In the genomic region with DNA sequence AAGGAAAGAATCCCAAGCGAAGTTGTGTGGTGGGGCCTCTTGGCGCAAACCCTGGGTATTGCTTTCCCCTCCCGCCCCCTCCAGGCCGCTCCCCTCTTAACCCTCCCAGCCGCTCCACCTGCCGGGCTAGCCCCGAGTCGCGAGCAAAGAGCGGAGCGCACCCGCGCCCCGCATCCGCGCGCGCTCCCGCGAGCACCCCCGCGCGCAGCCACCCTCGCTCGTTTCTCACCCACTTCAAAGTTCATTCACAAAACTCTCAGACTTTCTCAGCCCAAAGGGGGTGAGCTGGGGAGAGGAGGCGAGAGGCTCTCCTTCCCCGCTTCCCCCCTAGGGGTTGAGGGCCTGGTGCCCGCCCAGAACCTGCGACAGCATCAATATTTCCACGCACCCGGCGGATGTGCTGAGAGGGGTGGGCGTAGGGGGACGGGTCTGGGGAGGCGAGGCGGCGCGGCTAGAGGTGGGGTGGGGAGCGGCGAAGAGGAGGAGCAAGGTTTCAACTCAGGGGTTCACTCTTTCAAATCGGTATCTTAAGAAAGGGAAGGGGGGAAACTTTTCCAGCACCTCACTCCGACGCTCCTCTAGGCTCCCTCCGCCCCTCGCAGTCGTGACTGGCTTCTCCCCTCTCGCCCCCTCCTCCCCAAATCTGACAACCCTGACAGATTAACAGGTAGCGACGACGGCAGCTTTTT, we compare ENCODE assay signal across 8 cellular contexts. TPM values are rescaled to one million over a fixed set of nuclear protein-coding genes. Genes with fewer than 3 reads are reported as not detected.
DNase-seq lines count a peak whose midpoint lies in the region; ATAC-seq and TF ChIP-seq lines count a peak whose summit lies in the region.

No MANE protein-coding gene starts in this region.

- H3K9ac ChIP-seq in liver (ENCODE audit: low read depth in 1 of 2, low read length in 2 of 2) = peak overlapping the region; percentile 65 to 74

- peaks cover 4 to 32% (median 23%) of the 10 kb centered on the region in 4 donors for H3K4me1 ChIP-seq in liver (ENCODE audit: control insufficient read depth in 4 of 4, insufficient read depth in 4 of 4, low read length in 3 of 4)

- no peak for TF ChIP-seq CTCF in GM10266 (IDR thresholded peaks at IDR 0.05; ENCODE audit: control insufficient read depth, insufficient read depth, low read depth, missing control alignments)
- peak; percentile 30 for TF ChIP-seq CTCF in choroid plexus epithelial cell (conservative IDR thresholded peaks at IDR 0.05; ENCODE audit: low read depth, low read length)
- peak; percentile 15 for TF ChIP-seq CTCF in liver (IDR thresholded peaks at IDR 0.05; ENCODE audit: low read depth, low read length, missing input control)

- TF ChIP-seq RAD21 in liver (IDR thresholded peaks at IDR 0.05) = peak; percentile 19 to 48

- DNase-seq in GM10266 (ENCODE audit: extremely low spot score) = peak; percentile 67
- DNase-seq in NCI-H2171 treated with DMSO at 0.1 percent for 48 hours (lab: John Stamatoyannopoulos, UW) = peak; percentile 74
- DNase-seq in activated CD4-positive, alpha-beta T cell treated with anti-CD3 and anti-CD28 coated beads for 4 hours = peak; percentile 93 to 94
- DNase-seq in choroid plexus epithelial cell (ENCODE audit: low read depth) = no peak
- DNase-seq in stimulated activated CD4-positive, alpha-beta T cell treated with anti-CD3 and anti-CD28 coated beads, Interleukin-4, amount 100 ng/mL, for 1 hour = peak; percentile 72
- no peak for DNase-seq in ecto neural progenitor cell (ENCODE audit: low spot score)

- peak overlapping the region; percentile 97 to 99 for H3K27ac ChIP-seq in liver (ENCODE audit: low read depth in 1 of 2, low read length in 2 of 2)

- H3K9me3 ChIP-seq in liver (ENCODE audit: control insufficient read depth in 4 of 4, low read length in 3 of 4) = no peaks in the 10 kb centered on the region

- WGBS in liver = under 1% methylated on average over 50 of the region's 50 CpGs

- no peaks in the 10 kb centered on the region for H3K36me3 ChIP-seq in liver (ENCODE audit: control insufficient read depth in 4 of 4, insufficient read depth in 3 of 4, low read depth in 1 of 4, low read length in 3 of 4)

- no peak for ATAC-seq in GM18873 (IDR thresholded peaks at IDR 0.05; ENCODE audit: low FRiP score, unreplicated experiment)

- H3K27me3 ChIP-seq in liver (ENCODE audit: control insufficient read depth in 4 of 4, insufficient read depth in 4 of 4, low read length in 3 of 4) = no peaks in the 10 kb centered on the region

- H3K4me3 ChIP-seq in choroid plexus epithelial cell (ENCODE audit: low read depth, low read length) = peak overlapping the region; percentile 76
- H3K4me3 ChIP-seq in liver (ENCODE audit: low read depth in 1 of 3, low read length in 3 of 3) = peak overlapping the region; percentile 66 to 92 (median 84)

TF ChIP-seq in liver, 16 proteins besides CTCF, POLR2A, EP300 and RAD21:
- no peak for TF ChIP-seq TAF1 (conservative IDR thresholded peaks at IDR 0.05)
- no peak for TF ChIP-seq HNF4A (conservative IDR thresholded peaks at IDR 0.05)
- TF ChIP-seq FOXA1 (IDR thresholded peaks at IDR 0.05) = no peak
- peak; percentile 8 for TF ChIP-seq SP1 (IDR thresholded peaks at IDR 0.05)
- TF ChIP-seq, protein P1, sequence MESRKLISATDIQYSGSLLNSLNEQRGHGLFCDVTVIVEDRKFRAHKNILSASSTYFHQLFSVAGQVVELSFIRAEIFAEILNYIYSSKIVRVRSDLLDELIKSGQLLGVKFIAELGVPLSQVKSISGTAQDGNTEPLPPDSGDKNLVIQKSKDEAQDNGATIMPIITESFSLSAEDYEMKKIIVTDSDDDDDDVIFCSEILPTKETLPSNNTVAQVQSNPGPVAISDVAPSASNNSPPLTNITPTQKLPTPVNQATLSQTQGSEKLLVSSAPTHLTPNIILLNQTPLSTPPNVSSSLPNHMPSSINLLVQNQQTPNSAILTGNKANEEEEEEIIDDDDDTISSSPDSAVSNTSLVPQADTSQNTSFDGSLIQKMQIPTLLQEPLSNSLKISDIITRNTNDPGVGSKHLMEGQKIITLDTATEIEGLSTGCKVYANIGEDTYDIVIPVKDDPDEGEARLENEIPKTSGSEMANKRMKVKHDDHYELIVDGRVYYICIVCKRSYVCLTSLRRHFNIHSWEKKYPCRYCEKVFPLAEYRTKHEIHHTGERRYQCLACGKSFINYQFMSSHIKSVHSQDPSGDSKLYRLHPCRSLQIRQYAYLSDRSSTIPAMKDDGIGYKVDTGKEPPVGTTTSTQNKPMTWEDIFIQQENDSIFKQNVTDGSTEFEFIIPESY (IDR thresholded peaks at IDR 0.05) = no peak
- TF ChIP-seq GABPA (IDR thresholded peaks at IDR 0.05 in 1 of 2, conservative IDR thresholded peaks at IDR 0.05 in 1 of 2) = no peak
- TF ChIP-seq MAX (IDR thresholded peaks at IDR 0.05) = no peak
- no peak for TF ChIP-seq ATF3 (IDR thresholded peaks at IDR 0.05)
- TF ChIP-seq JUND (IDR thresholded peaks at IDR 0.05) = no peak
- TF ChIP-seq RXRA (IDR thresholded peaks at IDR 0.05) = peak in 1 of 2 donors; percentile 2
- TF ChIP-seq, protein P2, sequence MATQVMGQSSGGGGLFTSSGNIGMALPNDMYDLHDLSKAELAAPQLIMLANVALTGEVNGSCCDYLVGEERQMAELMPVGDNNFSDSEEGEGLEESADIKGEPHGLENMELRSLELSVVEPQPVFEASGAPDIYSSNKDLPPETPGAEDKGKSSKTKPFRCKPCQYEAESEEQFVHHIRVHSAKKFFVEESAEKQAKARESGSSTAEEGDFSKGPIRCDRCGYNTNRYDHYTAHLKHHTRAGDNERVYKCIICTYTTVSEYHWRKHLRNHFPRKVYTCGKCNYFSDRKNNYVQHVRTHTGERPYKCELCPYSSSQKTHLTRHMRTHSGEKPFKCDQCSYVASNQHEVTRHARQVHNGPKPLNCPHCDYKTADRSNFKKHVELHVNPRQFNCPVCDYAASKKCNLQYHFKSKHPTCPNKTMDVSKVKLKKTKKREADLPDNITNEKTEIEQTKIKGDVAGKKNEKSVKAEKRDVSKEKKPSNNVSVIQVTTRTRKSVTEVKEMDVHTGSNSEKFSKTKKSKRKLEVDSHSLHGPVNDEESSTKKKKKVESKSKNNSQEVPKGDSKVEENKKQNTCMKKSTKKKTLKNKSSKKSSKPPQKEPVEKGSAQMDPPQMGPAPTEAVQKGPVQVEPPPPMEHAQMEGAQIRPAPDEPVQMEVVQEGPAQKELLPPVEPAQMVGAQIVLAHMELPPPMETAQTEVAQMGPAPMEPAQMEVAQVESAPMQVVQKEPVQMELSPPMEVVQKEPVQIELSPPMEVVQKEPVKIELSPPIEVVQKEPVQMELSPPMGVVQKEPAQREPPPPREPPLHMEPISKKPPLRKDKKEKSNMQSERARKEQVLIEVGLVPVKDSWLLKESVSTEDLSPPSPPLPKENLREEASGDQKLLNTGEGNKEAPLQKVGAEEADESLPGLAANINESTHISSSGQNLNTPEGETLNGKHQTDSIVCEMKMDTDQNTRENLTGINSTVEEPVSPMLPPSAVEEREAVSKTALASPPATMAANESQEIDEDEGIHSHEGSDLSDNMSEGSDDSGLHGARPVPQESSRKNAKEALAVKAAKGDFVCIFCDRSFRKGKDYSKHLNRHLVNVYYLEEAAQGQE (IDR thresholded peaks at IDR 0.05) = no peak
- no peak for TF ChIP-seq NR2F2 (IDR thresholded peaks at IDR 0.05)
- no peak for TF ChIP-seq YY1 (IDR thresholded peaks at IDR 0.05)
- TF ChIP-seq HNF4G (IDR thresholded peaks at IDR 0.05) = no peak
- no peak for TF ChIP-seq FOXA2 (IDR thresholded peaks at IDR 0.05)

RNA-seq across cellular contexts. Expression of gene MAML3, which starts 1.8 kb away (rescaled TPM):
- total RNA-seq in liver = 1 to 10 TPM; 3.2 to 4.3 TPM
- 1 to 10 TPM; 1.3 to 2.2 TPM for polyA plus RNA-seq in liver

Comparison
In these comparisons a context has a peak if more than half of its experiments do, and no peak if none do; other contexts are left out.
1. DNase-seq: peak in GM10266 (single experiment), NCI-H2171 treated with DMSO at 0.1 percent for 48 hours (single experiment), activated CD4-positive, alpha-beta T cell treated with anti-CD3 and anti-CD28 coated beads for 4 hours (2 of 2) and stimulated activated CD4-positive, alpha-beta T cell treated with anti-CD3 and anti-CD28 coated beads, Interleukin-4, amount 100 ng/mL, for 1 hour (single experiment); none in choroid plexus epithelial cell (single experiment) and ecto neural progenitor cell (single experiment).